Comparison of ENCODE assay signal across 1 cellular context in genomic region chr16:84947996-84948854, GRCh38.
TF ChIP-seq lines count a peak whose summit lies in the region.

No MANE protein-coding gene starts in this region.

TF ChIP-seq in HepG2, 621 proteins besides CTCF, POLR2A, EP300 and RAD21 (continued from another document and continues in another):
- peak; percentile 67 for TF ChIP-seq POGZ (CRISPR knock-in tag; IDR thresholded peaks at IDR 0.05)
- TF ChIP-seq ZNF280D (CRISPR knock-in tag; IDR thresholded peaks at IDR 0.05), result 0 out of 2 replicates have a peak, but pooled peaks have one; percentile 77
- peak; percentile 34; the same call in 1 of the 2 replicates for TF ChIP-seq ZNF556 (CRISPR knock-in tag; IDR thresholded peaks at IDR 0.05; ENCODE audit: borderline replicate concordance)
- TF ChIP-seq ZNF230 (CRISPR knock-in tag; IDR thresholded peaks at IDR 0.05), result 0 out of 2 replicates have a peak, but pooled peaks have one; percentile 33
- 0 out of 2 replicates have a peak, but pooled peaks have one; percentile 18 for TF ChIP-seq GATA4 (IDR thresholded peaks at IDR 0.05; ENCODE audit: borderline replicate concordance, low read depth)
- no peak for TF ChIP-seq YEATS4 (CRISPR knock-in tag; IDR thresholded peaks at IDR 0.05; ENCODE audit: borderline replicate concordance)
- 0 out of 4 replicates have a peak, but pooled peaks have one; percentile 28 to 34 for TF ChIP-seq HMGXB4 (CRISPR knock-in tag; IDR thresholded peaks at IDR 0.05; ENCODE audit: borderline replicate concordance in 1 of 2, low read depth in 1 of 2)
- TF ChIP-seq BORCS8-MEF2B (CRISPR knock-in tag; IDR thresholded peaks at IDR 0.05), result no peak; the same call in 1 of the 2 replicates
- TF ChIP-seq ZBTB1 (CRISPR knock-in tag; IDR thresholded peaks at IDR 0.05; ENCODE audit: borderline replicate concordance), result no peak
- TF ChIP-seq EEA1 (CRISPR knock-in tag; IDR thresholded peaks at IDR 0.05; ENCODE audit: borderline replicate concordance), result no peak
- TF ChIP-seq ZNF263 (CRISPR knock-in tag; IDR thresholded peaks at IDR 0.05), result no peak
- no peak for TF ChIP-seq SMARCC2 (IDR thresholded peaks at IDR 0.05)
- no peak for TF ChIP-seq DMTF1 (CRISPR knock-in tag; IDR thresholded peaks at IDR 0.05)
- no peak for TF ChIP-seq E2F2 (CRISPR knock-in tag; IDR thresholded peaks at IDR 0.05; ENCODE audit: borderline replicate concordance)
- no peak for TF ChIP-seq ZNF432 (CRISPR knock-in tag; IDR thresholded peaks at IDR 0.05; ENCODE audit: borderline replicate concordance)
- TF ChIP-seq PRPF4 (IDR thresholded peaks at IDR 0.05; ENCODE audit: low read depth, low read length, poor library complexity, severe bottlenecking), result no peak
- no peak for TF ChIP-seq CHD2 (IDR thresholded peaks at IDR 0.05; ENCODE audit: low read depth, low read length)
- TF ChIP-seq ERF (CRISPR knock-in tag; IDR thresholded peaks at IDR 0.05), result no peak
- TF ChIP-seq MAF1 (CRISPR knock-in tag; IDR thresholded peaks at IDR 0.05; ENCODE audit: borderline replicate concordance), result no peak
- no peak for TF ChIP-seq EZH2 (conservative IDR thresholded peaks at IDR 0.05; ENCODE audit: low read depth, low read length)
- peak; percentile 76 for TF ChIP-seq MXD1 (CRISPR knock-in tag; IDR thresholded peaks at IDR 0.05)
- TF ChIP-seq ZNF83 (CRISPR knock-in tag; IDR thresholded peaks at IDR 0.05; ENCODE audit: borderline replicate concordance), result no peak
- peak; percentile 93 for TF ChIP-seq ZSCAN21 (CRISPR knock-in tag; IDR thresholded peaks at IDR 0.05; ENCODE audit: borderline replicate concordance)
- TF ChIP-seq DMAP1 (CRISPR knock-in tag; IDR thresholded peaks at IDR 0.05), result no peak
- TF ChIP-seq KMT2B (CRISPR knock-in tag; IDR thresholded peaks at IDR 0.05), result no peak
- no peak for TF ChIP-seq ZNF160 (CRISPR knock-in tag; IDR thresholded peaks at IDR 0.05)
- TF ChIP-seq CCAR2 (optimal IDR thresholded peaks at IDR 0.05; ENCODE audit: low read depth, low read length), result no peak
- TF ChIP-seq ZFYVE20 (CRISPR knock-in tag; IDR thresholded peaks at IDR 0.05; ENCODE audit: borderline replicate concordance, low read depth), result no peak
- 0 out of 2 replicates have a peak, but pooled peaks have one; percentile 51 for TF ChIP-seq ZNF761 (CRISPR knock-in tag; conservative IDR thresholded peaks at IDR 0.05)
- no peak for TF ChIP-seq ZNF703 (CRISPR knock-in tag; IDR thresholded peaks at IDR 0.05; ENCODE audit: borderline replicate concordance)
- no peak for TF ChIP-seq CCDC6 (CRISPR knock-in tag; IDR thresholded peaks at IDR 0.05)
- no peak for TF ChIP-seq PRDM15 (CRISPR knock-in tag; IDR thresholded peaks at IDR 0.05)
- TF ChIP-seq STAT5B (CRISPR knock-in tag; IDR thresholded peaks at IDR 0.05), result no peak
- no peak for TF ChIP-seq TSC22D2 (CRISPR knock-in tag; IDR thresholded peaks at IDR 0.05; ENCODE audit: borderline replicate concordance)
- TF ChIP-seq ZNF264 (CRISPR knock-in tag; IDR thresholded peaks at IDR 0.05), result no peak
- TF ChIP-seq ATF7 (IDR thresholded peaks at IDR 0.05), result no peak
- TF ChIP-seq ATF7 (CRISPR knock-in tag; IDR thresholded peaks at IDR 0.05), result peak; percentile 59; the same call in 1 of the 2 replicates
- TF ChIP-seq ZBTB33 (CRISPR knock-in tag; IDR thresholded peaks at IDR 0.05), result no peak
- peak; percentile 87; the same call in 1 of the 2 replicates for TF ChIP-seq ZNF451 (CRISPR knock-in tag; IDR thresholded peaks at IDR 0.05)
- TF ChIP-seq ZBTB46 (CRISPR knock-in tag; IDR thresholded peaks at IDR 0.05; ENCODE audit: borderline replicate concordance), result no peak
- TF ChIP-seq MATR3 (CRISPR knock-in tag; IDR thresholded peaks at IDR 0.05), result no peak
- no peak for TF ChIP-seq ZNF296 (CRISPR knock-in tag; conservative IDR thresholded peaks at IDR 0.05)
- TF ChIP-seq ZBTB10 (CRISPR knock-in tag; IDR thresholded peaks at IDR 0.05; ENCODE audit: borderline replicate concordance), result no peak
- 0 out of 2 replicates have a peak, but pooled peaks have one; percentile 43 for TF ChIP-seq KDM2A (CRISPR knock-in tag; IDR thresholded peaks at IDR 0.05; ENCODE audit: borderline replicate concordance, low read depth)
